In the genomic region with DNA sequence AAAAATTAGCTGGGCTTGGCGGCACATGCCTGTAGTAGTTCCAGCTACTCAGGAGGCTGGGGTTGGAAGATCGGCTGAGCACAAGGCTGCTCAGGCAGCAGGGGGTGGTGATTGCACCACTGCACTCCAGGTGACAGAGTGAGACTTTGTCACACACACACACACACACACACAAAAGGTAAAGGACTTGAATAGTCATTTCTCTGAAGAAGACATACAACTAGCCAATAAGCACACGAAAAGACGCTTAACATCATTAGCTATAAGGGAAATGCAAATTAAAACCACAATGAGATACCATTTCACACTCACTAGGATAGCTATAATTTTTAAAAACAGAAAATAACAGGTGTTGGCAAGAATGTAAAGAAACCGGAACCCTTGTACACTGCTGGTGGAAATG, we compare ENCODE assay signal across 23 cellular contexts. TPM values are rescaled to one million over a fixed set of nuclear protein-coding genes. Genes with fewer than 3 reads are reported as not detected.
DNase-seq lines count a peak whose midpoint lies in the region; ATAC-seq, FAIRE-seq and TF ChIP-seq lines count a peak whose summit lies in the region.
"Had no signal": no experiment of that assay in that cellular context is flagged by ENCODE, and none has a peak within 500 bp of the region (broad histone marks: within the 10 kb centered on the region; RNA-seq: fewer than 3 reads in every experiment).

No MANE protein-coding gene starts in this region.

- H3K27me3 Mint-ChIP-seq in activated B cell treated with CpG ODN at 0.5 μM for 24 hours (peaks cover 5% of the 10 kb centered on the region), nephron progenitor cell (ENCODE audit: low read depth, poor library complexity) (peaks cover 9% of the 10 kb centered on the region)

- H3K9me3 Mint-ChIP-seq in activated B cell treated with CpG ODN at 0.5 μM for 24 hours (no peaks in the 10 kb centered on the region), nephron progenitor cell (peaks cover 6% of the 10 kb centered on the region)
- H3K9me3 Mint-ChIP-seq: activated CD4-positive, alpha-beta memory T cell treated with anti-CD3 and anti-CD28 coated beads for 36 hours; activated naive CD4-positive, alpha-beta T cell treated with anti-CD3 and anti-CD28 coated beads for 36 hours; HFFc6; natural killer cell; stimulated activated effector memory CD8-positive, alpha-beta T cell treated with anti-CD3 and anti-CD28 coated beads, Interleukin-12 subunit alpha, Interleukin-12 subunit beta, amount 100 ng/mL, for 72 hours had no signal

- DNase-seq in GM12891 (ENCODE audit: insufficient read length, low spot score) = no peak
- no peak for DNase-seq in activated B cell treated with CpG ODN at 0.5 μM for 24 hours
- no peak for DNase-seq in nephron progenitor cell
- DNase-seq in NCI-H1105 (lab: John Stamatoyannopoulos, UW) = no peak
- no peak for DNase-seq in NCI-H524 (lab: John Stamatoyannopoulos, UW)
- no peak for DNase-seq in amygdala (lab: John Stamatoyannopoulos, UW)
- DNase-seq in posterior cingulate gyrus = no peak
- DNase-seq: activated CD4-positive, alpha-beta memory T cell treated with anti-CD3 and anti-CD28 coated beads for 36 hours; activated CD4-positive, alpha-beta T cell treated with anti-CD3 and anti-CD28 coated beads for 1 hour; activated CD8-positive, alpha-beta memory T cell treated with anti-CD3 and anti-CD28 coated beads, Interleukin-2, amount 50 U/mL, for 4 hours; activated naive CD4-positive, alpha-beta T cell treated with anti-CD3 and anti-CD28 coated beads for 36 hours; COR-L47; DMS53; HFFc6; kidney glomerular epithelial cell; MG63; natural killer cell; NCI-H2029; SHP77 treated with DMSO at 0.1 percent for 48 hours had no signal

- POLR2A ChIA-PET in activated B cell treated with CpG ODN at 0.5 μM for 24 hours (lab: Charles Lee) = interaction anchor here (0.6 to 1.0 kb wide), 2 partner anchors 13 to 27 kb away, joined by 4 to 8 read pairs; no protein-coding TSS in a partner anchor

- TF ChIP-seq POLR2A in GM12891 (IDR thresholded peaks at IDR 0.05; ENCODE audit: low read depth, low read length) = no peak

- FAIRE-seq in GM12891 (lab: Jason Lieb, UNC) = peak; percentile 74
- FAIRE-seq: RCC 7860 had no signal

- H3K4me3 Mint-ChIP-seq in activated B cell treated with CpG ODN at 0.5 μM for 24 hours (peak overlapping the region; percentile 63), nephron progenitor cell (no peak overlapping the region)
- H3K4me3 Mint-ChIP-seq: activated CD4-positive, alpha-beta memory T cell treated with anti-CD3 and anti-CD28 coated beads for 36 hours; activated naive CD4-positive, alpha-beta T cell treated with anti-CD3 and anti-CD28 coated beads for 36 hours; HFFc6; natural killer cell; stimulated activated effector memory CD8-positive, alpha-beta T cell treated with anti-CD3 and anti-CD28 coated beads, Interleukin-12 subunit alpha, Interleukin-12 subunit beta, amount 100 ng/mL, for 72 hours had no signal

- CTCF ChIA-PET in activated B cell treated with CpG ODN at 0.5 μM for 24 hours (lab: Charles Lee) = no interaction called here

- H3K27ac Mint-ChIP-seq in activated B cell treated with CpG ODN at 0.5 μM for 24 hours = peak overlapping the region; percentile 56
- H3K27ac Mint-ChIP-seq in nephron progenitor cell = peak overlapping the region; percentile 79
- H3K27ac Mint-ChIP-seq: activated CD4-positive, alpha-beta memory T cell treated with anti-CD3 and anti-CD28 coated beads for 36 hours; activated naive CD4-positive, alpha-beta T cell treated with anti-CD3 and anti-CD28 coated beads for 36 hours; HFFc6; natural killer cell; stimulated activated effector memory CD8-positive, alpha-beta T cell treated with anti-CD3 and anti-CD28 coated beads, Interleukin-12 subunit alpha, Interleukin-12 subunit beta, amount 100 ng/mL, for 72 hours had no signal

- peaks cover 50% of the 10 kb centered on the region for H3K4me1 Mint-ChIP-seq in activated B cell treated with CpG ODN at 0.5 μM for 24 hours
- H3K4me1 Mint-ChIP-seq in nephron progenitor cell = peaks cover 27% of the 10 kb centered on the region

- ATAC-seq in GM21786 (IDR thresholded peaks at IDR 0.05; ENCODE audit: unreplicated experiment) = peak; percentile 48
- ATAC-seq in activated B cell treated with CpG ODN at 0.5 μM for 24 hours (ENCODE audit: low read depth) = peak; percentile 29
- ATAC-seq: gastroesophageal sphincter; natural killer cell; stimulated activated effector memory CD8-positive, alpha-beta T cell treated with anti-CD3 and anti-CD28 coated beads, Interleukin-12 subunit alpha, Interleukin-12 subunit beta, amount 100 ng/mL, for 72 hours had no signal

- H3K36me3 Mint-ChIP-seq in activated B cell treated with CpG ODN at 0.5 μM for 24 hours (ENCODE audit: low read depth) (no peaks in the 10 kb centered on the region), nephron progenitor cell (ENCODE audit: low read depth) (peaks cover 12% of the 10 kb centered on the region)
- H3K36me3 Mint-ChIP-seq: activated CD4-positive, alpha-beta memory T cell treated with anti-CD3 and anti-CD28 coated beads for 36 hours; natural killer cell; stimulated activated effector memory CD8-positive, alpha-beta T cell treated with anti-CD3 and anti-CD28 coated beads, Interleukin-12 subunit alpha, Interleukin-12 subunit beta, amount 100 ng/mL, for 72 hours had no signal

- TF ChIP-seq CTCF in activated B cell treated with CpG ODN at 0.5 μM for 24 hours (IDR thresholded peaks at IDR 0.05) = no peak
- no peak for TF ChIP-seq CTCF in nephron progenitor cell (IDR thresholded peaks at IDR 0.05)

- intact Hi-C loops in activated B cell treated with CpG ODN at 0.5 μM for 24 hours (cut with micrococcal nuclease) (no loop called here), posterior cingulate gyrus (cut with DNase I) (no loop called here)

TF ChIP-seq in GM12891, 5 proteins besides CTCF, POLR2A, EP300 and RAD21:
- no peak for TF ChIP-seq SPI1 (IDR thresholded peaks at IDR 0.05; ENCODE audit: low read depth, low read length)
- TF ChIP-seq POU2F2 (IDR thresholded peaks at IDR 0.05; ENCODE audit: low read depth, low read length) = no peak
- no peak for TF ChIP-seq POLR2AphosphoS5 (IDR thresholded peaks at IDR 0.05; ENCODE audit: low read depth, low read length)
- no peak for TF ChIP-seq TAF1 (IDR thresholded peaks at IDR 0.05; ENCODE audit: low read depth, low read length)
- no peak for TF ChIP-seq PAX5 (IDR thresholded peaks at IDR 0.05; ENCODE audit: insufficient read depth, low read length, severe bottlenecking)

RNA-seq across cellular contexts. Expression of a gene that starts 48.6 kb away (rescaled TPM):
- 1.6 TPM for polyA plus RNA-seq in GM12891 (2012; ENCODE audit: low read depth, missing spikeins)
- 6.1 and 7.9 TPM in 2 replicates for total RNA-seq in activated B cell treated with CpG ODN at 0.5 μM for 24 hours
